Comparison of ENCODE assay signal across 13 cellular contexts in genomic region chr12:851343-851742, GRCh38.
DNase-seq lines count a peak whose midpoint lies in the region; ATAC-seq, FAIRE-seq and TF ChIP-seq lines count a peak whose summit lies in the region.
"Had no signal": no experiment of that assay in that cellular context is flagged by ENCODE, and none has a peak within 500 bp of the region (broad histone marks: within the 10 kb centered on the region; RNA-seq: fewer than 3 reads in every experiment).

No MANE protein-coding gene starts in this region.

- peak overlapping the region in 2 of 8 donors; percentile 7 to 52 for H3K4me3 Mint-ChIP-seq in CD4-positive, alpha-beta memory T cell

- H3K9me1 ChIP-seq in endothelial cell of umbilical vein (replicated peaks; ENCODE audit: control insufficient read depth, extremely low read depth, insufficient read depth, low read length), result no peaks in the 10 kb centered on the region

- H3K79me2 ChIP-seq in PC-3 (ENCODE audit: low read length), result peaks cover 52% of the 10 kb centered on the region
- peaks cover 31% of the 10 kb centered on the region for H3K79me2 ChIP-seq in endothelial cell of umbilical vein (ENCODE audit: control insufficient read depth, insufficient read depth, low read length)

- no peak for DNase-seq in CD4-positive, alpha-beta memory T cell
- DNase-seq in PC-3 (no peak), endothelial cell of umbilical vein (ENCODE audit: low read depth, low spot score) (peak; percentile 23), psoas muscle (no peak), AG08396 (ENCODE audit: low spot score) (no peak), NCI-H1417 treated with DMSO at 0.1 percent for 48 hours (lab: John Stamatoyannopoulos, UW) (no peak), GDM1 (lab: John Stamatoyannopoulos, UW) (no peak)
- DNase-seq: effector memory CD4-positive, alpha-beta T cell; NCI-H1092 treated with DMSO at 0.1 percent for 48 hours had no signal

- intact Hi-C loops in CD4-positive, alpha-beta memory T cell (cut with micrococcal nuclease), result no loop called here
- intact Hi-C loops in PC-3 (cut with micrococcal nuclease) (no loop called here), endothelial cell of umbilical vein (cut with micrococcal nuclease) (no loop called here), psoas muscle (cut with DNase I) (no loop called here)

- peak overlapping the region; percentile 8 to 86 (median 73) for H3K27ac Mint-ChIP-seq in CD4-positive, alpha-beta memory T cell

- dilution Hi-C loops in endothelial cell of umbilical vein (cut with MboI; ENCODE audit: extremely low pct_ligation_motif_present, low sequenced_read_pairs), result no loop called here

- H4K20me1 ChIP-seq in PC-3 (ENCODE audit: low read length) (no peaks in the 10 kb centered on the region), endothelial cell of umbilical vein (replicated peaks; ENCODE audit: control insufficient read depth, extremely low read depth, insufficient read depth, low read length) (peaks cover 3% of the 10 kb centered on the region)

- peaks cover 25 to 54% (median 44%) of the 10 kb centered on the region in 4 donors for H3K4me1 Mint-ChIP-seq in CD4-positive, alpha-beta memory T cell

- H3F3A ChIP-seq in PC-3 (ENCODE audit: low read length, unreplicated experiment), result peaks cover 4% of the 10 kb centered on the region

- H2AFZ ChIP-seq in PC-3 (ENCODE audit: low read length) (no peak overlapping the region), endothelial cell of umbilical vein (ENCODE audit: low read depth, low read length) (no peak overlapping the region)

- TF ChIP-seq POLR2A in endothelial cell of umbilical vein (IDR thresholded peaks at IDR 0.05; ENCODE audit: low read depth, low read length), result no peak

- H3K9ac ChIP-seq in PC-3 (ENCODE audit: low read length), result no peak overlapping the region
- no peak overlapping the region for H3K9ac ChIP-seq in endothelial cell of umbilical vein (replicated peaks; ENCODE audit: extremely low read depth, insufficient read depth, low read length)

- peaks cover 41% of the 10 kb centered on the region for H3K4me1 ChIP-seq in CD4-positive, alpha-beta memory T cell (ENCODE audit: insufficient read depth, low read length)
- H3K4me1 ChIP-seq in PC-3 (ENCODE audit: insufficient read depth, low read length) (peaks cover 32% of the 10 kb centered on the region), endothelial cell of umbilical vein (ENCODE audit: control insufficient read depth, extremely low read depth, insufficient read depth, low read length) (peaks cover 12% of the 10 kb centered on the region), psoas muscle (peaks cover 48% of the 10 kb centered on the region)
- H3K4me1 ChIP-seq: prostate gland had no signal

- CTCF ChIA-PET in CD4-positive, alpha-beta memory T cell (lab: Charles Lee; ENCODE audit: partially characterized antibody), result no interaction called here
- CTCF ChIA-PET in PC-3 (lab: Charles Lee) (no interaction called here), endothelial cell of umbilical vein (lab: Charles Lee) (interaction anchor here (0.9 to 1.4 kb wide), 2 partner anchors 43 to 281 kb away, joined by 3 read pairs; no protein-coding TSS in a partner anchor)

- no peaks in the 10 kb centered on the region for H3K36me3 ChIP-seq in CD4-positive, alpha-beta memory T cell (ENCODE audit: insufficient read depth, low read length)
- no peaks in the 10 kb centered on the region for H3K36me3 ChIP-seq in PC-3 (ENCODE audit: low read depth, low read length)
- H3K36me3 ChIP-seq in endothelial cell of umbilical vein (ENCODE audit: control insufficient read depth in 2 of 2, extremely low read depth in 1 of 2, insufficient read depth in 2 of 2, low read length in 2 of 2), result no peaks in the 10 kb centered on the region
- no peaks in the 10 kb centered on the region for H3K36me3 ChIP-seq in psoas muscle (ENCODE audit: insufficient read depth in 1 of 2, low read depth in 1 of 2)
- H3K36me3 ChIP-seq: prostate gland had no signal

- H3K4me2 ChIP-seq in PC-3 (ENCODE audit: low read length) (peak overlapping the region; percentile 54; the same call in 1 of the 2 replicates), endothelial cell of umbilical vein (ENCODE audit: insufficient read depth, low read length) (peak overlapping the region; percentile 54)

- no peaks in the 10 kb centered on the region for H3K27me3 ChIP-seq in CD4-positive, alpha-beta memory T cell (ENCODE audit: insufficient read depth, low read length)
- H3K27me3 ChIP-seq in PC-3 (ENCODE audit: low read length), result no peaks in the 10 kb centered on the region
- no peaks in the 10 kb centered on the region for H3K27me3 ChIP-seq in endothelial cell of umbilical vein (ENCODE audit: control insufficient read depth in 2 of 2, insufficient read depth in 2 of 2, low read length in 2 of 2)
- no peaks in the 10 kb centered on the region for H3K27me3 ChIP-seq in psoas muscle (ENCODE audit: insufficient read depth in 3 of 3, low read length in 2 of 3)

- POLR2A ChIA-PET in CD4-positive, alpha-beta memory T cell (lab: Charles Lee; ENCODE audit: partially characterized antibody), result no interaction called here
- POLR2A ChIA-PET in PC-3 (lab: Charles Lee; ENCODE audit: unreplicated experiment) (no interaction called here), endothelial cell of umbilical vein (lab: Charles Lee) (no interaction called here)

- H3K36me3 Mint-ChIP-seq in CD4-positive, alpha-beta memory T cell, result peaks cover 8 to 11% of the 10 kb centered on the region in 2 donors

- no peaks in the 10 kb centered on the region for H3K9me3 Mint-ChIP-seq in CD4-positive, alpha-beta memory T cell

- TF ChIP-seq CTCF in PC-3 (conservative IDR thresholded peaks at IDR 0.05; ENCODE audit: low read depth, low read length), result no peak
- TF ChIP-seq CTCF in endothelial cell of umbilical vein (IDR thresholded peaks at IDR 0.05; ENCODE audit: extremely low read depth in 1 of 2, insufficient read depth in 1 of 2, low read depth in 1 of 2, low read length in 2 of 2), result no peak
- no peak for TF ChIP-seq CTCF in psoas muscle (IDR thresholded peaks at IDR 0.05)

- no peak for FAIRE-seq in endothelial cell of umbilical vein (lab: Jason Lieb, UNC)
- FAIRE-seq: D721Med had no signal

- H3K9me3 ChIP-seq in CD4-positive, alpha-beta memory T cell (ENCODE audit: control insufficient read depth in 1 of 2, low read length in 2 of 2), result no peaks in the 10 kb centered on the region
- H3K9me3 ChIP-seq in PC-3 (ENCODE audit: low read length) (no peaks in the 10 kb centered on the region), endothelial cell of umbilical vein (replicated peaks; ENCODE audit: control insufficient read depth, insufficient read depth, low read length) (no peaks in the 10 kb centered on the region), psoas muscle (no peaks in the 10 kb centered on the region)
- H3K9me3 ChIP-seq: prostate gland had no signal

- H3K27me3 Mint-ChIP-seq in CD4-positive, alpha-beta memory T cell, result no peaks in the 10 kb centered on the region

- H3K9me2 ChIP-seq in PC-3 (replicated peaks; ENCODE audit: low read length), result no peaks in the 10 kb centered on the region

- no peak overlapping the region for H3K27ac ChIP-seq in CD4-positive, alpha-beta memory T cell (ENCODE audit: low read depth, low read length)
- H3K27ac ChIP-seq in PC-3 (ENCODE audit: low read length) (peak overlapping the region; percentile 31), endothelial cell of umbilical vein (ENCODE audit: insufficient read depth, low read depth, low read length) (peak overlapping the region; percentile 52), psoas muscle (peak overlapping the region; percentile 78)
- H3K27ac ChIP-seq: HL-60, prostate gland had no signal

- no peak overlapping the region for H3K4me3 ChIP-seq in CD4-positive, alpha-beta memory T cell (ENCODE audit: low read length in 2 of 2)
- H3K4me3 ChIP-seq in PC-3 (ENCODE audit: low read length) (no peak overlapping the region), endothelial cell of umbilical vein (replicated peaks in 1 of 3; ENCODE audit: insufficient read depth in 1 of 3, low read depth in 1 of 3, low read length in 3 of 3) (no peak overlapping the region), psoas muscle (peak overlapping the region; percentile 59)
- H3K4me3 ChIP-seq: prostate gland had no signal

- no peak for ATAC-seq in PC-3
- ATAC-seq in psoas muscle, result peak in 1 of 4 donors; percentile 36
- no peak for ATAC-seq in HG02884 (IDR thresholded peaks at IDR 0.05; ENCODE audit: unreplicated experiment)

- BruUV-seq in PC-3 (replicated peaks; lab: Mats Ljungman, UMichigan) (no TSS peak), endothelial cell of umbilical vein (replicated peaks; lab: Mats Ljungman, UMichigan) (no TSS peak)

- WGBS in psoas muscle, 3 donors, result 94 to 100% (median 96%) methylated on average over 1 of the region's 1 CpG

TF ChIP-seq in endothelial cell of umbilical vein, 7 proteins besides CTCF, POLR2A, EP300 and RAD21:
- no peak for TF ChIP-seq JUN (IDR thresholded peaks at IDR 0.05; ENCODE audit: borderline replicate concordance, insufficient read depth, insufficient read length, low read depth)
- no peak for TF ChIP-seq POLR2AphosphoS5 (IDR thresholded peaks at IDR 0.05; ENCODE audit: insufficient read depth, low read depth, low read length)
- TF ChIP-seq FOS (IDR thresholded peaks at IDR 0.05; ENCODE audit: borderline replicate concordance, insufficient read depth, low read length), result no peak
- no peak for TF ChIP-seq MYC (IDR thresholded peaks at IDR 0.05; ENCODE audit: low read depth, low read length)
- TF ChIP-seq GATA2 (IDR thresholded peaks at IDR 0.05; ENCODE audit: insufficient read depth, insufficient read length, low read depth, low read length), result no peak
- no peak for TF ChIP-seq EZH2 (IDR thresholded peaks at IDR 0.05; ENCODE audit: borderline replicate concordance, low read depth, low read length, severe bottlenecking)
- no peak for TF ChIP-seq MAX (IDR thresholded peaks at IDR 0.05; ENCODE audit: insufficient read depth, insufficient read length)
